24 cellular contexts compared by ENCODE assay signal in genomic region chr1:12554521-12555305, GRCh38.
DNase-seq lines count a peak whose midpoint lies in the region; TF ChIP-seq lines count a peak whose summit lies in the region.
"Had no signal": no experiment of that assay in that cellular context is flagged by ENCODE, and none has a peak within 500 bp of the region (broad histone marks: within the 10 kb centered on the region; RNA-seq: fewer than 3 reads in every experiment).

No MANE protein-coding gene starts in this region.

- H3K36me3 ChIP-seq in ovary, result no peaks in the 10 kb centered on the region
- H3K36me3 ChIP-seq in tibial nerve, result no peaks in the 10 kb centered on the region

- H3K9me3 ChIP-seq in ovary (no peaks in the 10 kb centered on the region), tibial nerve (no peaks in the 10 kb centered on the region)

- peak; percentile 50 for DNase-seq in activated effector memory CD4-positive, alpha-beta T cell treated with anti-CD3 and anti-CD28 coated beads, Interleukin-2, amount 50 U/mL, for 16 hours
- no peak for DNase-seq in activated effector memory CD4-positive, alpha-beta T cell treated with Interleukin-2 at 50 U/mL for 16 hours
- DNase-seq in head of caudate nucleus (peak in 32 of 42 donors; percentile 18 to 71 (median 46)), ovary (peak in 3 of 5 donors; percentile 20 to 36 (median 30)), tibial nerve (ENCODE audit: low spot score in 2 of 2) (no peak), NCI-H1436 treated with DMSO at 0.1 percent for 48 hours (lab: John Stamatoyannopoulos, UW) (no peak), kidney glomerular epithelial cell (lab: John Stamatoyannopoulos, UW) (no peak)
- DNase-seq in activated CD4-positive, alpha-beta T cell treated with anti-CD3 and anti-CD28 coated beads, Interleukin-2, amount 50 U/mL, for 1 hour, result no peak
- DNase-seq: 8988T; activated CD4-positive, alpha-beta memory T cell treated with anti-CD3 and anti-CD28 coated beads for 36 hours; activated CD4-positive, CD25-positive, alpha-beta regulatory T cell; activated gamma-delta T cell treated with Interleukin-2 at 50 U/mL for 16 hours; AML-193; CD8-positive, alpha-beta memory T cell; DMS53; GF-D8; HFFc6; hippocampal formation; MV-4-11; naive thymus-derived CD8-positive, alpha-beta T cell; NCI-H1694; T1000 had no signal

- TF ChIP-seq EP300 in ovary (IDR thresholded peaks at IDR 0.05), result no peak
- no peak for TF ChIP-seq EP300 in tibial nerve (IDR thresholded peaks at IDR 0.05)

- no peaks in the 10 kb centered on the region for H3K27me3 ChIP-seq in ovary
- H3K27me3 ChIP-seq in tibial nerve, result no peaks in the 10 kb centered on the region
- H3K27me3 ChIP-seq: dorsolateral prefrontal cortex had no signal

- WGBS in ovary, 3 donors, result 82 to 90% (median 88%) methylated on average over 18 of the region's 18 CpGs
- WGBS in tibial nerve, 2 donors, result 62 to 75% methylated on average over 11 to 18 of the region's 18 CpGs

- H3K4me3 ChIP-seq in ovary (no peak overlapping the region), tibial nerve (no peak overlapping the region)
- H3K4me3 ChIP-seq: dorsolateral prefrontal cortex had no signal

- TF ChIP-seq CTCF in ovary (IDR thresholded peaks at IDR 0.05) (no peak), tibial nerve (IDR thresholded peaks at IDR 0.05) (no peak)

- intact Hi-C loops in head of caudate nucleus (cut with DNase I) (no loop called here), ovary (cut with DNase I) (loop anchor here in 2 of 4 donors (5.0 to 10.0 kb wide), 2 partner anchors 38 to 60 kb away; partner anchors contain the start of gene DHRS3 (in 1 of the 2))

- H3K4me1 ChIP-seq in ovary (ENCODE audit: insufficient read depth) (peaks cover 13% of the 10 kb centered on the region), tibial nerve (peaks cover 0 to 93% (median 47%) of the 10 kb centered on the region in 4 donors)

- no peak for TF ChIP-seq POLR2A in ovary (IDR thresholded peaks at IDR 0.05)
- TF ChIP-seq POLR2A in tibial nerve (IDR thresholded peaks at IDR 0.05), result no peak

- H3K27ac ChIP-seq in ovary (no peak overlapping the region), tibial nerve (peak overlapping the region; percentile 78 to 95 (median 86))
- H3K27ac ChIP-seq: KMS-11 had no signal

Comparison
In these comparisons a context has a peak if more than half of its experiments do, and no peak if none do; other contexts are left out.
1. DNase-seq: peak in activated effector memory CD4-positive, alpha-beta T cell treated with anti-CD3 and anti-CD28 coated beads, Interleukin-2, amount 50 U/mL, for 16 hours (single experiment), head of caudate nucleus (32 of 42) and ovary (3 of 5); none in activated effector memory CD4-positive, alpha-beta T cell treated with Interleukin-2 at 50 U/mL for 16 hours (single experiment), tibial nerve (0 of 2), NCI-H1436 treated with DMSO at 0.1 percent for 48 hours (single experiment), kidney glomerular epithelial cell (single experiment) and activated CD4-positive, alpha-beta T cell treated with anti-CD3 and anti-CD28 coated beads, Interleukin-2, amount 50 U/mL, for 1 hour (single experiment).
2. H3K27ac ChIP-seq: peak in tibial nerve (4 of 4); none in ovary (0 of 2).